Comparison of ENCODE assay signal across 8 cellular contexts in the genomic region with DNA sequence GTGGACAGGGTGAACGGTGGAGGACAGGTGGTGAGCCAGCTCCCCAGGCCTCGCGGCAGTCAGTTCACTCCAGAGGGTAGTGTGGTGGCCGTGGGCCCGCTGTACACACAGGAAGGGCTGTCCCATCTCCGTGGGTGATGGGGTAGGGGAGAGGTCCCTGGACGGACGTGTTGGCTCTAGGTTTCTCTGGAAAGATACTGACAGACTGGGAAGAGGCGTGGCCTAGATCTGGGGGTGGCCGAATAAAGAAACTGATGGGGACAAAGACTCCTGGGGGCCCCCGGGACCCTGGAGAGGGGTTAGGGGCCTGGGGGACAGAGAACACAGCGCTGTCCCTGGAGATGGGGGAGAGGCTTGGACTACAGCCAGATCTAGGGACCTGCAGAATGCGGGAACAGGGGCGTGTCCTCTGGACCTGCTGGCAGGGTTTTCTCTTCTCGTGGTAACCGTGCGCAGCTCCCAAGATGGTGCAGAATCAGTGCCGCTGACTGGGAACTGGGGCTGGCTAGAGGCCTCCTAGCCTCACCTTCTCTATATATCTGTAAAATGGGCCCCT. TPM values are rescaled to one million over a fixed set of nuclear protein-coding genes. Genes with fewer than 3 reads are reported as not detected.
DNase-seq lines count a peak whose midpoint lies in the region; ATAC-seq and TF ChIP-seq lines count a peak whose summit lies in the region.

No MANE protein-coding gene starts in this region.

- no peak overlapping the region for H4K91ac ChIP-seq in trophoblast cell (ENCODE audit: low read depth, low read length)

- H3K4ac ChIP-seq in trophoblast cell (ENCODE audit: low read depth, low read length), result no peak overlapping the region

- H3K14ac ChIP-seq in trophoblast cell (ENCODE audit: low read length), result no peak overlapping the region

- peak overlapping the region; percentile 76 for H3K4me3 ChIP-seq in PC-3 (ENCODE audit: low read length)
- H3K4me3 ChIP-seq in esophagus squamous epithelium, result peak overlapping the region; percentile 50 to 83 (median 58)
- no peak overlapping the region for H3K4me3 ChIP-seq in trophoblast cell (ENCODE audit: low read depth, low read length)

- peak overlapping the region; percentile 61 for H3K9ac ChIP-seq in PC-3 (ENCODE audit: low read length)
- no peak overlapping the region for H3K9ac ChIP-seq in trophoblast cell (ENCODE audit: low read length)

- ATAC-seq in PC-3 (peak; percentile 61), HG03097 (IDR thresholded peaks at IDR 0.05; ENCODE audit: low FRiP score, unreplicated experiment) (no peak), GM21528 (IDR thresholded peaks at IDR 0.05; ENCODE audit: low FRiP score, unreplicated experiment) (no peak)

- no peaks in the 10 kb centered on the region for H3K79me1 ChIP-seq in trophoblast cell (ENCODE audit: low read length)

- intact Hi-C loops in PC-3 (cut with micrococcal nuclease) (loop anchor here (2.0 to 5.0 kb wide), 4 partner anchors 49 to 152 kb away; a partner anchor contains a TSS), esophagus squamous epithelium (cut with DNase I) (no loop called here)

- peak overlapping the region; percentile 82 for H2AFZ ChIP-seq in PC-3 (ENCODE audit: low read length)
- peak overlapping the region; percentile 83 for H2AFZ ChIP-seq in trophoblast cell (ENCODE audit: insufficient read depth, low read length, poor library complexity)

- H4K12ac ChIP-seq in trophoblast cell (ENCODE audit: low read depth, low read length), result peak overlapping the region; percentile 64

- H3F3A ChIP-seq in PC-3 (ENCODE audit: low read length, unreplicated experiment), result no peaks in the 10 kb centered on the region

- no peaks in the 10 kb centered on the region for H3K4me1 ChIP-seq in PC-3 (ENCODE audit: insufficient read depth, low read length)
- peaks cover 6 to 29% (median 12%) of the 10 kb centered on the region in 3 donors for H3K4me1 ChIP-seq in esophagus squamous epithelium
- H3K4me1 ChIP-seq in trophoblast cell (ENCODE audit: control insufficient read depth in 1 of 2, insufficient read depth in 2 of 2, low read length in 2 of 2), result peaks cover 2 to 3% of the 10 kb centered on the region in 2 experiments

- H3K9me2 ChIP-seq in PC-3 (replicated peaks; ENCODE audit: low read length), result no peaks in the 10 kb centered on the region

- H3K9me3 ChIP-seq in PC-3 (ENCODE audit: low read length) (no peaks in the 10 kb centered on the region), esophagus squamous epithelium (no peaks in the 10 kb centered on the region), trophoblast cell (ENCODE audit: insufficient read depth, low read depth, low read length) (no peaks in the 10 kb centered on the region)

- no peak overlapping the region for H2BK5ac ChIP-seq in trophoblast cell (ENCODE audit: low read depth, low read length, poor library complexity)

- CTCF ChIA-PET in PC-3 (lab: Charles Lee), result interaction anchor here (1.1 to 1.9 kb wide), 4 partner anchors 72 to 153 kb away, joined by 3 to 15 read pairs (median 4); a partner anchor contains a TSS

- no peak overlapping the region for H2BK120ac ChIP-seq in trophoblast cell (ENCODE audit: insufficient read depth, low read length, poor library complexity)

- H3K4me2 ChIP-seq in PC-3 (ENCODE audit: low read length) (peak overlapping the region; percentile 99), trophoblast cell (ENCODE audit: low read length) (peak overlapping the region; percentile 90)

- H3K36me3 ChIP-seq in PC-3 (ENCODE audit: low read depth, low read length), result no peaks in the 10 kb centered on the region
- H3K36me3 ChIP-seq in esophagus squamous epithelium, result peaks cover 0 to 15% (median 0%) of the 10 kb centered on the region in 3 donors
- H3K36me3 ChIP-seq in trophoblast cell (ENCODE audit: control insufficient read depth in 1 of 2, insufficient read depth in 2 of 2, low read length in 2 of 2), result peaks cover 9 to 10% of the 10 kb centered on the region in 2 experiments

- no peak overlapping the region for H2BK12ac ChIP-seq in trophoblast cell (ENCODE audit: low read length)

- no peak overlapping the region for H3K27ac ChIP-seq in PC-3 (ENCODE audit: low read length)
- H3K27ac ChIP-seq in esophagus squamous epithelium, result peak overlapping the region in 3 of 4 donors; percentile 5 to 55 (median 52)
- no peak overlapping the region for H3K27ac ChIP-seq in trophoblast cell (ENCODE audit: low read depth, low read length)

- POLR2A ChIA-PET in PC-3 (lab: Charles Lee; ENCODE audit: unreplicated experiment), result interaction anchor here (1.1 kb wide), 1 partner anchor 93 kb away, joined by 4 read pairs; a partner anchor contains a TSS

- WGBS in esophagus squamous epithelium, 2 donors, result 28 to 39% methylated on average over 14 to 15 of the region's 18 CpGs
- WGBS in trophoblast cell (ENCODE audit: extremely low coverage, insufficient coverage, insufficient read length), result no CpG with 5 or more reads among the region's 18 CpGs

- no peak overlapping the region for H3K23ac ChIP-seq in trophoblast cell (ENCODE audit: low read length)

- no peak overlapping the region for H2AK5ac ChIP-seq in trophoblast cell (ENCODE audit: low read length)

- TF ChIP-seq CTCF in PC-3 (conservative IDR thresholded peaks at IDR 0.05; ENCODE audit: low read depth, low read length) (peak; percentile 40), esophagus squamous epithelium (IDR thresholded peaks at IDR 0.05) (no peak)

- peak overlapping the region; percentile 43 for H4K8ac ChIP-seq in trophoblast cell (ENCODE audit: low read depth, low read length)

- no peaks in the 10 kb centered on the region for H4K20me1 ChIP-seq in PC-3 (ENCODE audit: low read length)

- TF ChIP-seq POLR2A in esophagus squamous epithelium (IDR thresholded peaks at IDR 0.05), result no peak

- H3K18ac ChIP-seq in trophoblast cell (ENCODE audit: low read length), result no peak overlapping the region

- peak; percentile 78 for DNase-seq in DMS 273 (lab: John Stamatoyannopoulos, UW; ENCODE audit: unreplicated experiment)
- no peak for DNase-seq in DMS 273 treated with DMSO at 0.1 percent for 48 hours (lab: John Stamatoyannopoulos, UW)
- peak; percentile 23 for DNase-seq in PC-3
- DNase-seq in esophagus squamous epithelium (lab: John Stamatoyannopoulos, UW), result no peak
- peak; percentile 24 to 66 for DNase-seq in trophoblast cell
- DNase-seq in SIG-M5 treated with dmso at 0.1 percent for 504 hours (lab: John Stamatoyannopoulos, UW; ENCODE audit: unreplicated experiment), result no peak

- H3K79me2 ChIP-seq in PC-3 (ENCODE audit: low read length), result no peaks in the 10 kb centered on the region
- peaks cover 3% of the 10 kb centered on the region for H3K79me2 ChIP-seq in trophoblast cell (ENCODE audit: control insufficient read depth, insufficient read depth, low read length, poor library complexity)

- no peaks in the 10 kb centered on the region for H3K27me3 ChIP-seq in PC-3 (ENCODE audit: low read length)
- no peaks in the 10 kb centered on the region for H3K27me3 ChIP-seq in esophagus squamous epithelium
- H3K27me3 ChIP-seq in trophoblast cell (ENCODE audit: insufficient read depth, low read length), result no peaks in the 10 kb centered on the region

- BruUV-seq in PC-3 (replicated peaks; lab: Mats Ljungman, UMichigan), result no TSS peak

RNA-seq across cellular contexts. Expression of a gene that starts 4.0 kb away (rescaled TPM):
- total RNA-seq in PC-3 (2014; rRNA removed), result 0.52 TPM in 1 of 2 replicates, not detected in the other
- total RNA-seq in esophagus squamous epithelium, result under 1 TPM in 1 of 4 donors, not detected in 3; 0.57 TPM
- 0.07 and 0.11 TPM in 2 replicates for polyA plus RNA-seq in trophoblast cell (2013)

RNA-seq across cellular contexts. Expression of a gene that starts 7.5 kb away (rescaled TPM):
- total RNA-seq in PC-3 (2014; rRNA removed) (4.6 and 4.7 TPM in 2 replicates), esophagus squamous epithelium (10 to 100 TPM in 3 of 4 donors, 1 to 10 TPM in 1; 4.0 to 29.9 (median 19.4) TPM)
- 17.6 TPM in 2 replicates for polyA plus RNA-seq in trophoblast cell (2013)

Comparison
In these comparisons a context has a peak if more than half of its experiments do, and no peak if none do; other contexts are left out.
1. DNase-seq: peak in DMS 273 (single experiment), PC-3 (single experiment) and trophoblast cell (2 of 2); none in DMS 273 treated with DMSO at 0.1 percent for 48 hours (single experiment), esophagus squamous epithelium (single experiment) and SIG-M5 treated with dmso at 0.1 percent for 504 hours (single experiment).
2. H3K27ac ChIP-seq: peak in esophagus squamous epithelium (3 of 4); none in PC-3 (single experiment) and trophoblast cell (single experiment).